1 cellular context compared by ENCODE assay signal in the genomic region with DNA sequence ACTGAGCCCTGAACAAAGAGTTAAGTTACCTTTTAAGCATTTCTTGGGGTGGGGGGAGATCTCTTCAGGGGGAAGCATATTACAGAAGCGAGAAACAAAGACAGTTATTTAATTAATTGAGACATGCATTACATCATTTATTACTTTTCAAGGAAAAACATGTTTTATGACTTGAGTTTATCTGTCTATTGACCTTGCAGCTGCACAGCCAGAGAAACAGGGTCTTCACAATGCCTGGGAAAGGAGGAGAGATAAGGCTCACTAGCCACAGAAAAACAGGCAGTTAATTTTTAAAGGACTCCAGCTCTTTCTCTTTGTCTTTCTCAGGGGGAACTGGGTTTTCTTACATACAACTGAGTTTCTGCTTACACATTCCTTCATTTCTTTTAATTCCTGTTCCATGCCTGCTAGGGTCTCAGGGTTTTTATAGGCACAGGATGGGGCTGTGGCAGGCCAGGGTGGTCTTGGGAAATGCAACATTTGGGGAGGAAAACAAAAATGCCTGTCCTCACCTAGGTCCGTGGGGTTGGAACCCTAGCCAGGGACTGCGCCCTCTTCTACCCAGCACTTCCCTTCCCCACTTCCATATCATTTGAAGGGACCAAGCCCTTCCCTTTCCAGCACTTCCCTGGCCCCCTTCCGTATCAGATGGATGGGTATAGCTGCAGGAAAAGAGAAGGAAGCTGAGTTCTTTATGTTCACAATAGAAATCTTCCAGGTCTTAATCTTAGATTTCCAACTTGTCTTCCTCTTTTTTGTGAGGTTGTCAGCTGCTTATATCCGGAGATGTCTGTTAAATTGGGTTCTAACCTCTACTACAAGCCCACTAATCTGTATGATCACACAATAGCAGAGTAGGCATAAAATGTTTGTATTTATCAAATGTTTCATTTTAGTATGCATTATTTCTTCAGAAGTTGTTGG.
TF ChIP-seq lines count a peak whose summit lies in the region.

No MANE protein-coding gene starts in this region.

TF ChIP-seq in K562, 482 proteins besides CTCF, POLR2A, EP300 and RAD21 (continued from another document and continues in another):
- peak; percentile 30; the same call in 1 of the 2 replicates for TF ChIP-seq MTA2 (IDR thresholded peaks at IDR 0.05; ENCODE audit: low read depth)
- no peak for TF ChIP-seq ZNF655 (CRISPR knock-in tag; IDR thresholded peaks at IDR 0.05)
- no peak for TF ChIP-seq CBX8 (IDR thresholded peaks at IDR 0.05; ENCODE audit: borderline replicate concordance, extremely low read depth, low read depth, low read length, poor library complexity, severe bottlenecking)
- no peak for TF ChIP-seq PML (IDR thresholded peaks at IDR 0.05; ENCODE audit: low read length)
- TF ChIP-seq KLF10 (CRISPR knock-in tag; IDR thresholded peaks at IDR 0.05) = no peak
- no peak for TF ChIP-seq ZNF224 (CRISPR knock-in tag; IDR thresholded peaks at IDR 0.05)
- no peak for TF ChIP-seq ZNF274 (IDR thresholded peaks at IDR 0.05; ENCODE audit: borderline replicate concordance, low read depth, low read length)
- TF ChIP-seq ZNF3 (CRISPR knock-in tag; IDR thresholded peaks at IDR 0.05) = no peak
- no peak for TF ChIP-seq MAFK (IDR thresholded peaks at IDR 0.05; ENCODE audit: low read length)
- no peak for TF ChIP-seq ILF3 (IDR thresholded peaks at IDR 0.05; ENCODE audit: borderline replicate concordance)
- no peak for TF ChIP-seq BHLHE40 (IDR thresholded peaks at IDR 0.05; ENCODE audit: low read length)
- no peak for TF ChIP-seq CREM (IDR thresholded peaks at IDR 0.05; ENCODE audit: low read depth)
- TF ChIP-seq ZBTB17 (CRISPR knock-in tag; IDR thresholded peaks at IDR 0.05) = peak; percentile 47; the same call in 1 of the 2 replicates
- TF ChIP-seq ZNF175 (CRISPR knock-in tag; IDR thresholded peaks at IDR 0.05; ENCODE audit: low read depth) = no peak
- TF ChIP-seq TSC22D4 (tag; IDR thresholded peaks at IDR 0.05) = no peak
- TF ChIP-seq KAT8 (IDR thresholded peaks at IDR 0.05; ENCODE audit: low read depth) = no peak
- TF ChIP-seq ELK1 (CRISPR knock-in tag; IDR thresholded peaks at IDR 0.05) = no peak
- TF ChIP-seq, protein P1, sequence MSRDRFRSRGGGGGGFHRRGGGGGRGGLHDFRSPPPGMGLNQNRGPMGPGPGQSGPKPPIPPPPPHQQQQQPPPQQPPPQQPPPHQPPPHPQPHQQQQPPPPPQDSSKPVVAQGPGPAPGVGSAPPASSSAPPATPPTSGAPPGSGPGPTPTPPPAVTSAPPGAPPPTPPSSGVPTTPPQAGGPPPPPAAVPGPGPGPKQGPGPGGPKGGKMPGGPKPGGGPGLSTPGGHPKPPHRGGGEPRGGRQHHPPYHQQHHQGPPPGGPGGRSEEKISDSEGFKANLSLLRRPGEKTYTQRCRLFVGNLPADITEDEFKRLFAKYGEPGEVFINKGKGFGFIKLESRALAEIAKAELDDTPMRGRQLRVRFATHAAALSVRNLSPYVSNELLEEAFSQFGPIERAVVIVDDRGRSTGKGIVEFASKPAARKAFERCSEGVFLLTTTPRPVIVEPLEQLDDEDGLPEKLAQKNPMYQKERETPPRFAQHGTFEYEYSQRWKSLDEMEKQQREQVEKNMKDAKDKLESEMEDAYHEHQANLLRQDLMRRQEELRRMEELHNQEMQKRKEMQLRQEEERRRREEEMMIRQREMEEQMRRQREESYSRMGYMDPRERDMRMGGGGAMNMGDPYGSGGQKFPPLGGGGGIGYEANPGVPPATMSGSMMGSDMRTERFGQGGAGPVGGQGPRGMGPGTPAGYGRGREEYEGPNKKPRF (IDR thresholded peaks at IDR 0.05; ENCODE audit: low read depth, low read length) = no peak
- no peak for TF ChIP-seq ILK (tag; IDR thresholded peaks at IDR 0.05; ENCODE audit: borderline replicate concordance, low read depth)
- TF ChIP-seq, protein P2, sequence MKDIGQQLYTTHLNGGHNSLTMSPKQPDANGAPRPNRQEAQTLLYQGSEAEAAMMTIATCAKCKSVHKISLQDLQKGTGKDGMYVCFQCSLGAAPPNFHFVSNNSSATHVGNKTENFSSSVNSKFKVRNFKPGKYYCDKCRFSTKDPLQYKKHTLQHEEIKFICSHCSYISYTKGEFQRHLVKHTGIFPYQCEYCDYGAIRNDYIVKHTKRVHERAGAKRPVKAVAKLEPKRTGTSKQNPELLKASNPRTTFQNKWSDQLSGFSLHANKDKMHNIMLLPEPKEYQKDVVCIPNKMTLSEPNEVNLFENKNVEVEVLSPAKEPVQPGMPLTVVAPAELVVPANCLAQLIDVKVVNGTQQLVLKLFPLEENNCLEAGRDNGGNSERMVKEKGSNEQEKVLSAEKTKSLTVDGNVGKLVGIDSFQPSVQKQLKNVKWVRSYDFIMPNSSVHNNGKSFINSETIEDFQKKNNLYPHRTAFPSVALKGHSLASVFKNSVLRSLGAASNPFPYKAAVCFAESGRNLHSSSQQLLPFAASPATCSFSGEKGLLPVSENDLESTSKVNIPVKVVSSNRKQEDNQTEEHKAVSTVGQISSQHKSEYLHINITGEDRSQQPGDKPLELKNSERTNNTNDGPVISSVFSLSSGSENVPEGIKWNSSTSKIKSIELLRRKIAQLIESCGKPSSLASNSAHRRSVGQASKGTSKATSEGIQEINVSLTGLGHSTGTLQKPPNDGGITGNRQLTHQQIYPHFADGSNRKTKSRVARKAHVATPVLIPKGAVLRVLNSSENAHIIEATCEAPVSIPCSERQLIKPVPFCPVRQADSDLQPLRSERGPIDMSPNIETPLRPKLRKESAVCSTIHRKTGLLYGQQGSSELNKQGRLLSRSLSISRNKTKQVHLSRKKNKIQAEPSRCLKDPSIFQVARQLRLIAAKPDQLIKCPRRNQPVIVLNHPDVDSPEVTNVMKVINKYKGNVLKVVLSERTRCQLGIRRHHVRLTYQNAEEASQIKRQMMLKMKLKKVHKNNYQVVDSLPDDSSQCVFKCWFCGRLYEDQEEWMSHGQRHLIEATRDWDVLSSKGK (CRISPR knock-in tag; IDR thresholded peaks at IDR 0.05) = no peak
- TF ChIP-seq CC2D1A (IDR thresholded peaks at IDR 0.05) = peak; percentile 86
- no peak for TF ChIP-seq TCFL5 (CRISPR knock-in tag; conservative IDR thresholded peaks at IDR 0.05)
- TF ChIP-seq CREB1 (IDR thresholded peaks at IDR 0.05) = no peak
- no peak for TF ChIP-seq CREB1 (CRISPR knock-in tag; IDR thresholded peaks at IDR 0.05)
- TF ChIP-seq DMBX1 (CRISPR knock-in tag; IDR thresholded peaks at IDR 0.05; ENCODE audit: borderline replicate concordance) = no peak
- no peak for TF ChIP-seq CBX1 (IDR thresholded peaks at IDR 0.05; ENCODE audit: low read depth)
- TF ChIP-seq ZNF707 (CRISPR knock-in tag; conservative IDR thresholded peaks at IDR 0.05) = no peak
- no peak for TF ChIP-seq EHMT2 (IDR thresholded peaks at IDR 0.05)
- no peak for TF ChIP-seq SMAD3 (CRISPR knock-in tag; conservative IDR thresholded peaks at IDR 0.05)
- TF ChIP-seq, protein P3, sequence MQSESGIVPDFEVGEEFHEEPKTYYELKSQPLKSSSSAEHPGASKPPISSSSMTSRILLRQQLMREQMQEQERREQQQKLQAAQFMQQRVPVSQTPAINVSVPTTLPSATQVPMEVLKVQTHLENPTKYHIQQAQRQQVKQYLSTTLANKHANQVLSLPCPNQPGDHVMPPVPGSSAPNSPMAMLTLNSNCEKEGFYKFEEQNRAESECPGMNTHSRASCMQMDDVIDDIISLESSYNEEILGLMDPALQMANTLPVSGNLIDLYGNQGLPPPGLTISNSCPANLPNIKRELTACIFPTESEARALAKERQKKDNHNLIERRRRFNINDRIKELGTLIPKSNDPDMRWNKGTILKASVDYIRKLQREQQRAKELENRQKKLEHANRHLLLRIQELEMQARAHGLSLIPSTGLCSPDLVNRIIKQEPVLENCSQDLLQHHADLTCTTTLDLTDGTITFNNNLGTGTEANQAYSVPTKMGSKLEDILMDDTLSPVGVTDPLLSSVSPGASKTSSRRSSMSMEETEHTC (IDR thresholded peaks at IDR 0.05) = no peak
- TF ChIP-seq EP400 (IDR thresholded peaks at IDR 0.05) = no peak
- TF ChIP-seq ZNF41 (CRISPR knock-in tag; conservative IDR thresholded peaks at IDR 0.05) = no peak
- TF ChIP-seq, protein P4, sequence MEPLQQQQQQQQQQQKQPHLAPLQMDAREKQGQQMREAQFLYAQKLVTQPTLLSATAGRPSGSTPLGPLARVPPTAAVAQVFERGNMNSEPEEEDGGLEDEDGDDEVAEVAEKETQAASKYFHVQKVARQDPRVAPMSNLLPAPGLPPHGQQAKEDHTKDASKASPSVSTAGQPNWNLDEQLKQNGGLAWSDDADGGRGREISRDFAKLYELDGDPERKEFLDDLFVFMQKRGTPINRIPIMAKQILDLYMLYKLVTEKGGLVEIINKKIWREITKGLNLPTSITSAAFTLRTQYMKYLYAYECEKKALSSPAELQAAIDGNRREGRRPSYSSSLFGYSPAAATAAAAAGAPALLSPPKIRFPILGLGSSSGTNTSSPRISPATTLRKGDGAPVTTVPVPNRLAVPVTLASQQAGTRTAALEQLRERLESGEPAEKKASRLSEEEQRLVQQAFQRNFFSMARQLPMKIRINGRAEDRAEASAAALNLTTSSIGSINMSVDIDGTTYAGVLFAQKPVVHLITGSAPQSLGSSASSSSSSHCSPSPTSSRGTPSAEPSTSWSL (CRISPR knock-in tag; IDR thresholded peaks at IDR 0.05; ENCODE audit: borderline replicate concordance) = no peak
- TF ChIP-seq ZNF699 (CRISPR knock-in tag; IDR thresholded peaks at IDR 0.05; ENCODE audit: insufficient replicate concordance) = no peak
- TF ChIP-seq KLF6 (CRISPR knock-in tag; IDR thresholded peaks at IDR 0.05; ENCODE audit: borderline replicate concordance) = no peak
- TF ChIP-seq SRSF9 (IDR thresholded peaks at IDR 0.05; ENCODE audit: borderline replicate concordance, low read depth, low read length) = no peak
- TF ChIP-seq GATAD2A (IDR thresholded peaks at IDR 0.05) = 0 out of 2 replicates have a peak, but pooled peaks have one; percentile 20
- no peak for TF ChIP-seq U2AF1 (optimal IDR thresholded peaks at IDR 0.05; ENCODE audit: low read depth, low read length)
- no peak for TF ChIP-seq HMGN3 (IDR thresholded peaks at IDR 0.05; ENCODE audit: borderline replicate concordance, extremely low read depth, insufficient read length, low read depth, low read length)
- TF ChIP-seq MAFG (tag; conservative IDR thresholded peaks at IDR 0.05) = no peak
- no peak for TF ChIP-seq CTCFL (IDR thresholded peaks at IDR 0.05; ENCODE audit: borderline replicate concordance, insufficient read depth, low read depth, low read length, poor library complexity, severe bottlenecking)
- TF ChIP-seq RNF2 (IDR thresholded peaks at IDR 0.05) = peak; percentile 10; the same call in 1 of the 2 replicates
- TF ChIP-seq, protein P5, sequence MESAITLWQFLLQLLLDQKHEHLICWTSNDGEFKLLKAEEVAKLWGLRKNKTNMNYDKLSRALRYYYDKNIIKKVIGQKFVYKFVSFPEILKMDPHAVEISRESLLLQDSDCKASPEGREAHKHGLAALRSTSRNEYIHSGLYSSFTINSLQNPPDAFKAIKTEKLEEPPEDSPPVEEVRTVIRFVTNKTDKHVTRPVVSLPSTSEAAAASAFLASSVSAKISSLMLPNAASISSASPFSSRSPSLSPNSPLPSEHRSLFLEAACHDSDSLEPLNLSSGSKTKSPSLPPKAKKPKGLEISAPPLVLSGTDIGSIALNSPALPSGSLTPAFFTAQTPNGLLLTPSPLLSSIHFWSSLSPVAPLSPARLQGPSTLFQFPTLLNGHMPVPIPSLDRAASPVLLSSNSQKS (CRISPR knock-in tag; IDR thresholded peaks at IDR 0.05) = no peak
- TF ChIP-seq TAF15 (IDR thresholded peaks at IDR 0.05; ENCODE audit: low read depth, low read length) = no peak
- no peak for TF ChIP-seq ZNF354B (CRISPR knock-in tag; IDR thresholded peaks at IDR 0.05)
- no peak for TF ChIP-seq ZFP30 (CRISPR knock-in tag; IDR thresholded peaks at IDR 0.05; ENCODE audit: borderline replicate concordance)
- TF ChIP-seq ZSCAN32 (CRISPR knock-in tag; IDR thresholded peaks at IDR 0.05) = no peak
- TF ChIP-seq ZNF695 (CRISPR knock-in tag; IDR thresholded peaks at IDR 0.05) = no peak
- TF ChIP-seq RBM25 (IDR thresholded peaks at IDR 0.05; ENCODE audit: low read depth, low read length, severe bottlenecking) = no peak
- no peak for TF ChIP-seq RFX1 (IDR thresholded peaks at IDR 0.05)
- TF ChIP-seq CHD2 (IDR thresholded peaks at IDR 0.05; ENCODE audit: low read depth, low read length) = no peak
- TF ChIP-seq RFX7 (CRISPR knock-in tag; IDR thresholded peaks at IDR 0.05) = no peak
- no peak for TF ChIP-seq BRD4 (IDR thresholded peaks at IDR 0.05)
- no peak for TF ChIP-seq NFXL1 (CRISPR knock-in tag; IDR thresholded peaks at IDR 0.05)
- TF ChIP-seq LEF1 (IDR thresholded peaks at IDR 0.05) = no peak
